Comparison of ENCODE assay signal across 8 cellular contexts in genomic region chr4:81631958-81632439, GRCh38.
DNase-seq lines count a peak whose midpoint lies in the region; ATAC-seq and TF ChIP-seq lines count a peak whose summit lies in the region.

No MANE protein-coding gene starts in this region.

- TF ChIP-seq POLR2A in ovary (IDR thresholded peaks at IDR 0.05) = no peak

- 89 to 91% (median 90%) methylated on average over 4 of the region's 4 CpGs for WGBS in ovary, 3 donors

- H3K27ac ChIP-seq in PC-9 (peak overlapping the region; percentile 59), ovary (no peak overlapping the region), WERI-Rb-1 (no peak overlapping the region)

- no peaks in the 10 kb centered on the region for H3K9me2 ChIP-seq in PC-9 (ENCODE audit: insufficient read depth)

- no peaks in the 10 kb centered on the region for H3K79me2 ChIP-seq in PC-9 (ENCODE audit: low read depth)

- H3K9me3 ChIP-seq in PC-9 (ENCODE audit: insufficient read depth, low read depth) (no peaks in the 10 kb centered on the region), ovary (no peaks in the 10 kb centered on the region), WERI-Rb-1 (ENCODE audit: severe bottlenecking) (no peaks in the 10 kb centered on the region)

- 0 out of 2 replicates have a peak, but pooled peaks cover 5% of the 10 kb centered on the region for H3K4me1 ChIP-seq in PC-9 (replicated peaks; ENCODE audit: insufficient read depth)
- H3K4me1 ChIP-seq in ovary (ENCODE audit: insufficient read depth) = no peaks in the 10 kb centered on the region

- no peaks in the 10 kb centered on the region for H3K27me3 ChIP-seq in PC-9 (ENCODE audit: insufficient read depth, low read depth)
- no peaks in the 10 kb centered on the region for H3K27me3 ChIP-seq in kidney epithelial cell (ENCODE audit: control insufficient read depth, insufficient read depth, low read length)
- no peaks in the 10 kb centered on the region for H3K27me3 ChIP-seq in ovary
- no peaks in the 10 kb centered on the region for H3K27me3 ChIP-seq in WERI-Rb-1 (ENCODE audit: insufficient read depth, low read depth, severe bottlenecking)

- H3K36me3 ChIP-seq in PC-9 (ENCODE audit: low read depth) = no peaks in the 10 kb centered on the region
- no peaks in the 10 kb centered on the region for H3K36me3 ChIP-seq in kidney epithelial cell (ENCODE audit: control insufficient read depth, insufficient read depth, low read length)
- no peaks in the 10 kb centered on the region for H3K36me3 ChIP-seq in ovary
- H3K36me3 ChIP-seq in WERI-Rb-1 = no peaks in the 10 kb centered on the region

- POLR2A ChIA-PET in PC-9 (lab: Charles Lee; ENCODE audit: unreplicated experiment) = no interaction called here

- intact Hi-C loops in PC-9 (cut with micrococcal nuclease; ENCODE audit: unreplicated experiment) = loop anchor here (10.0 kb wide), 2 partner anchors 157 to 227 kb away; partner anchors contain the start of gene RASGEF1B
- intact Hi-C loops in ovary (cut with DNase I) = no loop called here

- TF ChIP-seq EP300 in ovary (IDR thresholded peaks at IDR 0.05) = no peak

- no TSS peak for BruUV-seq in PC-9 (replicated peaks; lab: Mats Ljungman, UMichigan)

- ATAC-seq in GM21786 (IDR thresholded peaks at IDR 0.05; ENCODE audit: unreplicated experiment) = peak; percentile 36

- peak; percentile 33 for DNase-seq in CD1c-positive myeloid dendritic cell (ENCODE audit: extremely low spot score)
- DNase-seq in PC-9 = peak; percentile 41 to 79
- peak; percentile 100 for DNase-seq in kidney epithelial cell (ENCODE audit: low read depth)
- no peak for DNase-seq in ovary
- DNase-seq in WERI-Rb-1 = no peak
- DNase-seq in activated T-cell treated with anti-CD3 and anti-CD28 coated beads for 4 hours = no peak
- no peak for DNase-seq in GM20000 (ENCODE audit: low spot score)

- CTCF ChIA-PET in PC-9 (lab: Charles Lee) = no interaction called here

- H4K20me1 ChIP-seq in PC-9 (ENCODE audit: insufficient read depth) = no peaks in the 10 kb centered on the region

- no peaks in the 10 kb centered on the region for H3F3A ChIP-seq in PC-9 (ENCODE audit: insufficient read depth, low read depth)

- no peak overlapping the region for H3K4me2 ChIP-seq in PC-9

- no peak for TF ChIP-seq CTCF in PC-9 (conservative IDR thresholded peaks at IDR 0.05)
- no peak for TF ChIP-seq CTCF in kidney epithelial cell (IDR thresholded peaks at IDR 0.05; ENCODE audit: insufficient read depth, low read length, poor library complexity, severe bottlenecking)
- TF ChIP-seq CTCF in ovary (IDR thresholded peaks at IDR 0.05) = no peak
- no peak for TF ChIP-seq CTCF in WERI-Rb-1 (IDR thresholded peaks at IDR 0.05; ENCODE audit: low read depth, low read length)
- TF ChIP-seq CTCF in GM20000 (IDR thresholded peaks at IDR 0.05; ENCODE audit: extremely low read depth, missing control alignments) = no peak

- H3K4me3 ChIP-seq in PC-9 (no peak overlapping the region), kidney epithelial cell (ENCODE audit: low read depth, low read length) (no peak overlapping the region), ovary (no peak overlapping the region), WERI-Rb-1 (ENCODE audit: low read depth, low read length) (no peak overlapping the region)

- H2AFZ ChIP-seq in PC-9 = no peak overlapping the region

Comparison
In these comparisons a context has a peak if more than half of its experiments do, and no peak if none do; other contexts are left out.
1. DNase-seq: peak in CD1c-positive myeloid dendritic cell (single experiment), PC-9 (2 of 2) and kidney epithelial cell (single experiment); none in ovary (0 of 5), WERI-Rb-1 (single experiment), activated T-cell treated with anti-CD3 and anti-CD28 coated beads for 4 hours (single experiment) and GM20000 (single experiment).